In genomic region chr7:4981295-4981890, GRCh38 we compare ENCODE assay signal across 13 cellular contexts. TPM values are rescaled to one million over a fixed set of nuclear protein-coding genes. Genes with fewer than 3 reads are reported as not detected.
"Had no signal": no experiment of that assay in that cellular context is flagged by ENCODE, and none has a peak within 500 bp of the region (broad histone marks: within the 10 kb centered on the region; RNA-seq: fewer than 3 reads in every experiment).

No MANE protein-coding gene starts in this region.

RNA-seq across cellular contexts. Expression of gene MMD2, which starts 22.4 kb away (rescaled TPM):
- total RNA-seq: activated CD4-positive, alpha-beta T cell treated with anti-CD3 and anti-CD28 coated beads for 36 hours; activated CD4-positive, alpha-beta T cell treated with anti-CD3 and anti-CD28 coated beads, Interleukin-2, amount 10 ng/mL, durations not matched to agents 7 days and 5 days; activated CD8-positive, alpha-beta T cell treated with anti-CD3 and anti-CD28 coated beads, Interleukin-2, amount 10 ng/mL, durations not matched to agents 7 days and 5 days; activated naive CD4-positive, alpha-beta T cell treated with anti-CD3 and anti-CD28 coated beads for 36 hours; activated naive CD8-positive, alpha-beta T cell treated with anti-CD3 and anti-CD28 coated beads for 36 hours; activated T-helper 1 cell treated with anti-CD3 and anti-CD28 coated beads, Interleukin-12 subunit alpha, Interleukin-12 subunit beta, Interleukin-2, Interleukin-4 antibody, amounts not matched to agents 30 ng/mL and 10 ng/mL and 1 ng/mL, durations not matched to agents 14 hours and 24 hours and 36 hours; aorta; cardiac muscle cell; RPMI7951; SJCRH30; WTC11 had no signal
- polyA plus RNA-seq: aorta, cardiac muscle cell, IgD-negative memory B cell, SK-N-SH had no signal
